In genomic region chr2:100983684-100984310, GRCh38 we compare ENCODE assay signal across 1 cellular context.
TF ChIP-seq lines count a peak whose summit lies in the region.

No MANE protein-coding gene starts in this region.

TF ChIP-seq in GM23338, 12 proteins besides CTCF, POLR2A, EP300 and RAD21 (continued from another document):
- no peak for TF ChIP-seq ZNF462 (CRISPR knock-in tag; IDR thresholded peaks at IDR 0.05)
- TF ChIP-seq NANOG (IDR thresholded peaks at IDR 0.05; ENCODE audit: borderline replicate concordance), result no peak
- no peak for TF ChIP-seq REST (IDR thresholded peaks at IDR 0.05; ENCODE audit: unreplicated experiment)
